ENCODE assay signal across 22 cellular contexts in the genomic region with DNA sequence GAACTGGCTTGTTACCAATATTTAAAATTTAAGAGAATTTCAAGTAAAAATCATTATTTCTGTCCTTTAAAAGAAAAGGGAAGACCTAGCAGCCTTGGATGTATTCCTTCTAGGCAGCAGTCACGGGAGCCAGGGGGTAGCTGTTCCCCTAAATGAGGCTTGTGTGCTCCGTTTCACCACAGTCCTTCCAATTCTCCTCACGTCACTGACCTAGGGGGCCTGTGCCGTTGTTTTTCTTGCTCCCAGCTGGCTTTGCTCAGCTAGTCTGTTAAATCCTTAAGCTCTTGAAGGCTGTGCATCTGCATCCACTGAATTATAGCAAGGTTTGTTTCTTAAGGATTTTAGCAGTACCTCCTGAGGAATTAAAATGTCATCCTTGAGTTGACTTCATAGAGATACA. TPM values are rescaled to one million over a fixed set of nuclear protein-coding genes. Genes with fewer than 3 reads are reported as not detected.
A peak's percentile ranks its signal among the peaks of the same experiment; 100 is the strongest.
DNase-seq lines count a peak whose midpoint lies in the region; ATAC-seq and TF ChIP-seq lines count a peak whose summit lies in the region.
"Had no signal": no experiment of that assay in that cellular context is flagged by ENCODE, and none has a peak within 500 bp of the region (broad histone marks: within the 10 kb centered on the region; RNA-seq: fewer than 3 reads in every experiment).

No MANE protein-coding gene starts in this region.

- H3K36me3 ChIP-seq in tibial nerve = no peaks in the 10 kb centered on the region
- no peaks in the 10 kb centered on the region for H3K36me3 ChIP-seq in mammary epithelial cell (ENCODE audit: insufficient read depth, low read length)
- peaks cover 23% of the 10 kb centered on the region for H3K36me3 ChIP-seq in GM23338 (ENCODE audit: insufficient read depth)

- H3K4me1 ChIP-seq in tibial nerve = no peaks in the 10 kb centered on the region
- no peaks in the 10 kb centered on the region for H3K4me1 ChIP-seq in mammary epithelial cell (ENCODE audit: insufficient read depth, low read length)
- peaks cover 7% of the 10 kb centered on the region for H3K4me1 ChIP-seq in GM23338 (ENCODE audit: insufficient read depth)
- H3K4me1 ChIP-seq: BLaER1 had no signal

- no peak overlapping the region for H3K4me2 ChIP-seq in mammary epithelial cell (ENCODE audit: insufficient read depth, low read depth, low read length)
- no peak overlapping the region for H3K4me2 ChIP-seq in GM23338
- H3K4me2 ChIP-seq: BLaER1 had no signal

- H3K27ac Mint-ChIP-seq in osteocyte (ENCODE audit: unreplicated experiment) = no peak overlapping the region
- no peak overlapping the region for H3K27ac Mint-ChIP-seq in GM23338
- H3K27ac Mint-ChIP-seq: CD8-positive, alpha-beta T cell had no signal

- H3K9me3 ChIP-seq in tibial nerve = no peaks in the 10 kb centered on the region
- no peaks in the 10 kb centered on the region for H3K9me3 ChIP-seq in mammary epithelial cell (replicated peaks; ENCODE audit: insufficient read depth, low read length)
- H3K9me3 ChIP-seq: BLaER1 had no signal

- H3K4me3 Mint-ChIP-seq in osteocyte (ENCODE audit: unreplicated experiment) (no peak overlapping the region), GM23338 (no peak overlapping the region)
- H3K4me3 Mint-ChIP-seq: CD8-positive, alpha-beta T cell had no signal

- TF ChIP-seq EP300 in tibial nerve (IDR thresholded peaks at IDR 0.05) = no peak

- 0 out of 2 replicates have a peak, but pooled peaks cover 5% of the 10 kb centered on the region for H3F3A ChIP-seq in GM23338 (replicated peaks; ENCODE audit: low read depth)

- dilution Hi-C loops in mammary epithelial cell (cut with HindIII; ENCODE audit: low sequenced_read_pairs) = no loop called here

- peaks cover 6% of the 10 kb centered on the region for H3K4me1 Mint-ChIP-seq in osteocyte (ENCODE audit: unreplicated experiment)
- peaks cover 8% of the 10 kb centered on the region for H3K4me1 Mint-ChIP-seq in GM23338

- TF ChIP-seq POLR2A in tibial nerve (IDR thresholded peaks at IDR 0.05) = no peak

- H3K4me3 ChIP-seq in fibroblast of villous mesenchyme (ENCODE audit: low read depth, low read length) (no peak overlapping the region), tibial nerve (no peak overlapping the region), mammary epithelial cell (replicated peaks in 1 of 3; ENCODE audit: insufficient read depth in 1 of 3, low read depth in 2 of 3, low read length in 3 of 3) (no peak overlapping the region), GM23338 (no peak overlapping the region)
- H3K4me3 ChIP-seq: BLaER1 had no signal

- intact Hi-C loops in mammary epithelial cell (cut with micrococcal nuclease) = no loop called here

- H2AFZ ChIP-seq in mammary epithelial cell (ENCODE audit: low read depth, low read length) (no peak overlapping the region), GM23338 (no peak overlapping the region)

- 0 out of 2 replicates have a peak, but pooled peaks cover 4% of the 10 kb centered on the region for H3K9me2 ChIP-seq in GM23338 (ENCODE audit: insufficient read depth)

- H4K20me1 ChIP-seq in mammary epithelial cell (ENCODE audit: insufficient read depth, low read length) = no peaks in the 10 kb centered on the region
- H4K20me1 ChIP-seq in GM23338 (replicated peaks; ENCODE audit: insufficient read depth) = peaks cover 14% of the 10 kb centered on the region; the same call in 1 of the 2 replicates

- no peak for TF ChIP-seq CTCF in fibroblast of villous mesenchyme (IDR thresholded peaks at IDR 0.05; ENCODE audit: insufficient read depth, low read depth, low read length)
- no peak for TF ChIP-seq CTCF in osteocyte (IDR thresholded peaks at IDR 0.05)
- TF ChIP-seq CTCF in tibial nerve (IDR thresholded peaks at IDR 0.05) = no peak
- TF ChIP-seq CTCF in mammary epithelial cell (conservative IDR thresholded peaks at IDR 0.05 in 1 of 2, IDR thresholded peaks at IDR 0.05 in 1 of 2; ENCODE audit: extremely low read depth in 1 of 2, insufficient read depth in 1 of 2, low read depth in 1 of 2, low read length in 2 of 2) = no peak
- TF ChIP-seq CTCF in GM23338 (conservative IDR thresholded peaks at IDR 0.05; ENCODE audit: low read depth in 2 of 2) = no peak

- in situ Hi-C loops in mammary epithelial cell (cut with MboI; ENCODE audit: low sequenced_read_pairs in 2 of 2) = no loop called here

- H3K9me3 Mint-ChIP-seq in osteocyte (ENCODE audit: unreplicated experiment) = no peaks in the 10 kb centered on the region
- H3K9me3 Mint-ChIP-seq in GM23338 = peaks cover 7% of the 10 kb centered on the region; the same call in 2 of the 3 replicates
- H3K9me3 Mint-ChIP-seq: CD8-positive, alpha-beta T cell had no signal

- H3K79me2 ChIP-seq in mammary epithelial cell (ENCODE audit: insufficient read depth, low read length) = no peaks in the 10 kb centered on the region
- peaks cover 22% of the 10 kb centered on the region for H3K79me2 ChIP-seq in GM23338 (replicated peaks; ENCODE audit: insufficient read depth)

- H3K27ac ChIP-seq in tibial nerve (no peak overlapping the region), mammary epithelial cell (ENCODE audit: insufficient read depth, low read depth, low read length) (no peak overlapping the region), GM23338 (ENCODE audit: low read depth) (no peak overlapping the region)
- H3K27ac ChIP-seq: BLaER1 had no signal

- H3K36me3 Mint-ChIP-seq in osteocyte (ENCODE audit: unreplicated experiment) = peaks cover 8% of the 10 kb centered on the region
- H3K36me3 Mint-ChIP-seq in GM23338 (ENCODE audit: low read depth) = peaks cover 72% of the 10 kb centered on the region
- H3K36me3 Mint-ChIP-seq: CD8-positive, alpha-beta T cell had no signal

- H3K27me3 ChIP-seq in tibial nerve = no peaks in the 10 kb centered on the region
- H3K27me3 ChIP-seq in mammary epithelial cell (ENCODE audit: insufficient read depth, low read length) = no peaks in the 10 kb centered on the region
- no peaks in the 10 kb centered on the region for H3K27me3 ChIP-seq in GM23338 (ENCODE audit: insufficient read depth)
- H3K27me3 ChIP-seq: BLaER1 had no signal

- CTCF ChIA-PET in mammary epithelial cell (lab: Charles Lee; ENCODE audit: low non-redundant PET) = no interaction called here

- 52 to 65% methylated on average over 4 of the region's 4 CpGs for WGBS in tibial nerve, 2 donors
- 89% methylated on average over 4 of the region's 4 CpGs for WGBS in mammary epithelial cell (ENCODE audit: low coverage, missing lambda C conversion rate)

- no TSS peak for BruUV-seq in mammary epithelial cell (replicated peaks; lab: Mats Ljungman, UMichigan)

- H3K9ac ChIP-seq in mammary epithelial cell (ENCODE audit: insufficient read depth, low read length) = no peak overlapping the region
- H3K9ac ChIP-seq: BLaER1 had no signal

- no peak for ATAC-seq in GM23338
- ATAC-seq: CD8-positive, alpha-beta T cell; HepG2 had no signal

- DNase-seq in Ammon's horn (ENCODE audit: low spot score) (peak; percentile 68), NCI-H82 treated with DMSO at 0.1 percent for 48 hours (lab: John Stamatoyannopoulos, UW; ENCODE audit: unreplicated experiment) (peak; percentile 77), fibroblast of villous mesenchyme (ENCODE audit: low read depth) (peak; percentile 8), osteocyte (ENCODE audit: extremely low spot score, unreplicated experiment) (peak; percentile 57), tibial nerve (ENCODE audit: low spot score in 2 of 2) (no peak), mammary epithelial cell (no peak), GM23338 (ENCODE audit: low spot score) (no peak)
- no peak for DNase-seq in NK-92 treated with Interleukin-12 subunit alpha and Interleukin-12 subunit beta, amount 100 ng/mL, for 24 hours (lab: John Stamatoyannopoulos, UW)
- DNase-seq: Calu3; CD8-positive, alpha-beta T cell; DMS79 treated with DMSO at 0.1 percent for 48 hours; KBM-7; NCI-H1105; NCI-H2081; NCI-H2171 treated with DMSO at 0.1 percent for 48 hours; NCI-H446; OCI-M1; SHP77 treated with DMSO at 0.1 percent for 48 hours had no signal

- no peaks in the 10 kb centered on the region for H3K27me3 Mint-ChIP-seq in osteocyte (ENCODE audit: unreplicated experiment)
- peaks cover 8% of the 10 kb centered on the region for H3K27me3 Mint-ChIP-seq in GM23338 (ENCODE audit: insufficient read depth, low read depth, poor library complexity)

TF ChIP-seq in GM23338, 12 proteins besides CTCF, POLR2A, EP300 and RAD21 (continues in another document):
- TF ChIP-seq CREB1 (CRISPR knock-in tag; IDR thresholded peaks at IDR 0.05; ENCODE audit: low read depth) (no peak), STAT1 (IDR thresholded peaks at IDR 0.05; ENCODE audit: unreplicated experiment) (no peak)

RNA-seq across cellular contexts. Expression of gene KLHL23, which starts 9.9 kb away (rescaled TPM):
- total RNA-seq in fibroblast of villous mesenchyme = 1.6 and 4.3 TPM in 2 replicates
- total RNA-seq in osteocyte = 7.1 and 7.9 TPM in 2 replicates
- total RNA-seq in tibial nerve = 10 to 100 TPM in 1 of 4 donors, 1 to 10 TPM in 3; 3.9 to 17.2 (median 7.8) TPM
- 1 to 10 TPM; 2.8 to 3.3 TPM for total RNA-seq in mammary epithelial cell
- polyA plus RNA-seq in mammary epithelial cell = 2.5 TPM
- polyA minus RNA-seq in mammary epithelial cell = 0.72 TPM
- 46.5 and 50.5 TPM in 2 replicates for total RNA-seq in GM23338 (2014; rRNA removed; shearing (Covaris generic))
- polyA plus RNA-seq in GM23338 (2016; fragmentation: Nextera tagmentation; extraction: Ambion mirVana) = 36.9 and 37.5 TPM in 2 replicates

RNA-seq across cellular contexts. Expression of gene PHOSPHO2, which starts 49.3 kb away (rescaled TPM):
- 2.6 and 3.5 TPM in 2 replicates for total RNA-seq in fibroblast of villous mesenchyme
- 4.8 and 5.3 TPM in 2 replicates for total RNA-seq in osteocyte
- 10 to 100 TPM in 1 of 4 donors, 1 to 10 TPM in 3; 7.1 to 17.3 (median 7.6) TPM for total RNA-seq in tibial nerve
- total RNA-seq in mammary epithelial cell = 1 to 10 TPM; 3.0 to 3.8 TPM
- polyA plus RNA-seq in mammary epithelial cell = 1.2 TPM
- polyA minus RNA-seq in mammary epithelial cell = not detected
- total RNA-seq in GM23338 (2014; rRNA removed; shearing (Covaris generic)) = 8.3 and 12.2 TPM in 2 replicates
- polyA plus RNA-seq in GM23338 (2016; fragmentation: Nextera tagmentation; extraction: Ambion mirVana) = 6.6 and 8.7 TPM in 2 replicates

RNA-seq across cellular contexts. Expression of gene CFAP210, which starts 49.3 kb away (rescaled TPM):
- not detected in 2 replicates for total RNA-seq in fibroblast of villous mesenchyme
- 0.94 TPM in 1 of 2 replicates, not detected in the other for total RNA-seq in osteocyte
- under 1 TPM in 2 of 4 donors, not detected in 2; 0.60 to 0.87 TPM for total RNA-seq in tibial nerve
- total RNA-seq in mammary epithelial cell = not detected
- not detected for polyA plus RNA-seq in mammary epithelial cell
- not detected for polyA minus RNA-seq in mammary epithelial cell
- 0.08 TPM in 1 of 2 replicates, not detected in the other for total RNA-seq in GM23338 (2014; rRNA removed; shearing (Covaris generic))
- polyA plus RNA-seq in GM23338 (2016; fragmentation: Nextera tagmentation; extraction: Ambion mirVana) = 2.9 and 3.7 TPM in 2 replicates
- total RNA-seq: A172, Calu3, RPMI7951 had no signal
- polyA plus RNA-seq: HepG2 had no signal

RNA-seq across cellular contexts. Expression of gene SSB, which starts 55.1 kb away (rescaled TPM):
- 91.5 and 125 TPM in 2 replicates for total RNA-seq in fibroblast of villous mesenchyme
- total RNA-seq in osteocyte = 103 and 111 TPM in 2 replicates
- total RNA-seq in tibial nerve = 10 to 100 TPM; 53.9 to 79.2 (median 63.2) TPM
- 10 to 100 TPM; 55.3 to 99.6 TPM for total RNA-seq in mammary epithelial cell
- 64.0 TPM for polyA plus RNA-seq in mammary epithelial cell
- 26.9 TPM for polyA minus RNA-seq in mammary epithelial cell
- 180 and 246 TPM in 2 replicates for total RNA-seq in GM23338 (2014; rRNA removed; shearing (Covaris generic))
- 862 and 1,104 TPM in 2 replicates for polyA plus RNA-seq in GM23338 (2016; fragmentation: Nextera tagmentation; extraction: Ambion mirVana)

Comparison
In these comparisons a context has a peak if more than half of its experiments do, and no peak if none do; other contexts are left out.
1. DNase-seq: peak in Ammon's horn (single experiment), NCI-H82 treated with DMSO at 0.1 percent for 48 hours (single experiment), fibroblast of villous mesenchyme (single experiment) and osteocyte (single experiment); none in tibial nerve (0 of 2), NK-92 treated with Interleukin-12 subunit alpha and Interleukin-12 subunit beta, amount 100 ng/mL, for 24 hours (single experiment), mammary epithelial cell (single experiment) and GM23338 (single experiment).